ENCODE assay signal across 7 cellular contexts in the genomic region with DNA sequence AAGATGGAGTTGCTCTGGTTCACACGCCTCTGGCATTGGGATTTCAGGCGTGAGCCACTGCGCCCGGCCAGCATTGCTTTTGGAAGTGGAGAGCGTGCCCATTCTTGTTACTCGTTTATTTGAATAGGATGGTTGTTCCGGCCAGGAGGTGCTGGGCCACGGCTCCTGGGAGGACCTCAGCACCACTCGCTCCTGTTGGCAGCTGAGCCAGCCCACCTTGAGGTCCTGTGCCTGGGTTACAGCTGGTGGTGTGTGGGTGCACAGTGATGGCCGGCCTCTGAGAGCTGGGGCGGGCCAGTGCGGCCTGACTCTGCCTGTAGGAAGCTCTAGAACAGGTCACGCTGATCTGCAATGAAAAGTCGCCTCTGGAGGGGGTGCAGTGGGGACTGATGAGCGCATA. TPM values are rescaled to one million over a fixed set of nuclear protein-coding genes. Genes with fewer than 3 reads are reported as not detected.
DNase-seq lines count a peak whose midpoint lies in the region; ATAC-seq, FAIRE-seq and TF ChIP-seq lines count a peak whose summit lies in the region.
"Not testable (repeated sequence)": the region's sequence is repeated elsewhere in the genome, so short reads cannot be mapped to it uniquely, and the experiment has no call there.

No MANE protein-coding gene starts in this region.

- not testable (repeated sequence) for H3K9ac ChIP-seq in kidney (ENCODE audit: low read length in 2 of 2)

- H3K4me1 Mint-ChIP-seq in chondrocyte (ENCODE audit: low read depth): not testable (repeated sequence)

- H3K4me1 ChIP-seq in kidney (ENCODE audit: control insufficient read depth in 1 of 2, insufficient read depth in 1 of 2, low read depth in 1 of 2, low read length in 2 of 2); upper lobe of right lung: not testable (repeated sequence)
- H3K4me1 ChIP-seq in left lung: peaks cover 0 to 31% of the 10 kb centered on the region in 2 donors

- not testable (repeated sequence) for H3K4me3 ChIP-seq in HL-60 (replicated peaks; ENCODE audit: insufficient read depth, low read length); kidney (ENCODE audit: low read length in 2 of 2); left lung; upper lobe of right lung

- not testable (repeated sequence) for TF ChIP-seq CTCF in HL-60 (IDR thresholded peaks at IDR 0.05; ENCODE audit: insufficient read depth, low read length); chondrocyte (IDR thresholded peaks at IDR 0.05); kidney (IDR thresholded peaks at IDR 0.05; ENCODE audit: borderline replicate concordance, extremely low read depth, insufficient read depth); left lung (IDR thresholded peaks at IDR 0.05); upper lobe of right lung (IDR thresholded peaks at IDR 0.05)

- H3K27me3 Mint-ChIP-seq in chondrocyte (ENCODE audit: low read depth): peaks cover 23% of the 10 kb centered on the region

- H3K27ac Mint-ChIP-seq in chondrocyte (ENCODE audit: unreplicated experiment): not testable (repeated sequence)

- H3K36me3 ChIP-seq in kidney (ENCODE audit: control insufficient read depth in 1 of 2, insufficient read depth in 2 of 2, low read length in 2 of 2); left lung; upper lobe of right lung: not testable (repeated sequence)

- FAIRE-seq in kidney (lab: Jason Lieb, UNC): not testable (repeated sequence)

- not testable (repeated sequence) for H3K9me3 ChIP-seq in kidney (ENCODE audit: control insufficient read depth in 1 of 2, low read length in 2 of 2); left lung; upper lobe of right lung

- not testable (repeated sequence) for H3K27me3 ChIP-seq in HL-60 (ENCODE audit: insufficient read depth, poor library complexity, severe bottlenecking); upper lobe of right lung
- peaks cover 0 to 22% of the 10 kb centered on the region in 2 donors for H3K27me3 ChIP-seq in left lung

- intact Hi-C loops in kidney (cut with DNase I); left lung (cut with DNase I); sciatic nerve (cut with DNase I); upper lobe of right lung (cut with DNase I): not testable (repeated sequence)

- DNase-seq in HL-60 (ENCODE audit: low read depth in 1 of 2, low spot score in 1 of 2): not testable (repeated sequence)
- DNase-seq in chondrocyte (ENCODE audit: low spot score) (peak; percentile 61), kidney (peak; percentile 61), left lung (peak; percentile 25 to 65), mesenteric fat pad (ENCODE audit: low spot score) (peak; percentile 60), sciatic nerve (ENCODE audit: low spot score) (peak; percentile 32), upper lobe of right lung (peak; percentile 31)

- not testable (repeated sequence) for H3K4me3 Mint-ChIP-seq in chondrocyte (ENCODE audit: unreplicated experiment)

- not testable (repeated sequence) for H3K36me3 Mint-ChIP-seq in chondrocyte (ENCODE audit: low read depth)

- not testable (repeated sequence) for ATAC-seq in left lung, sciatic nerve, upper lobe of right lung

- not testable (repeated sequence) for H3K9me3 Mint-ChIP-seq in chondrocyte (ENCODE audit: low read depth)

- peak overlapping the region; percentile 85 for H3K27ac ChIP-seq in HL-60 (replicated peaks)
- not testable (repeated sequence) for H3K27ac ChIP-seq in kidney (ENCODE audit: low read depth in 2 of 2, low read length in 2 of 2); upper lobe of right lung
- peak overlapping the region in 1 of 2 donors; percentile 91 for H3K27ac ChIP-seq in left lung

RNA-seq across cellular contexts. Expression of a gene that starts 23.2 kb away (rescaled TPM):
- 135 to 142 TPM (median 142 TPM) in 3 replicates for total RNA-seq in chondrocyte
- total RNA-seq in kidney: 204 TPM
- polyA plus RNA-seq in kidney (ENCODE audit: insufficient read depth, low read depth, low replicate concordance): 373 TPM
- total RNA-seq in left lung: 100 to 1,000 TPM; 192 to 218 TPM
- 116 TPM for total RNA-seq in mesenteric fat pad
- 105 TPM for total RNA-seq in sciatic nerve
- total RNA-seq in upper lobe of right lung: 195 TPM
